8 cellular contexts compared by ENCODE assay signal in genomic region chr21:35189077-35189863, GRCh38.
DNase-seq lines count a peak whose midpoint lies in the region; ATAC-seq, FAIRE-seq and TF ChIP-seq lines count a peak whose summit lies in the region.

No MANE protein-coding gene starts in this region.

- H3K36me3 ChIP-seq in keratinocyte (ENCODE audit: control insufficient read depth in 2 of 2, extremely low read depth in 1 of 2, insufficient read depth in 2 of 2, low read length in 2 of 2) = no peaks in the 10 kb centered on the region

- peak; percentile 87 for ATAC-seq in GM21423 (IDR thresholded peaks at IDR 0.05; ENCODE audit: unreplicated experiment)
- ATAC-seq in HG03565 (IDR thresholded peaks at IDR 0.05; ENCODE audit: unreplicated experiment) = peak; percentile 88
- no peak for ATAC-seq in HG03521 (IDR thresholded peaks at IDR 0.05; ENCODE audit: unreplicated experiment)

- H4K20me1 ChIP-seq in keratinocyte (ENCODE audit: control insufficient read depth, extremely low read depth, insufficient read depth, low read length) = no peaks in the 10 kb centered on the region

- H3K27ac ChIP-seq in keratinocyte (ENCODE audit: control insufficient read depth, insufficient read depth, low read length) (peak overlapping the region; percentile 77), caudate nucleus (ENCODE audit: low read depth, low read length) (no peak overlapping the region)

- no peaks in the 10 kb centered on the region for H3K79me2 ChIP-seq in keratinocyte (ENCODE audit: control insufficient read depth, insufficient read depth, low read length)

- no peaks in the 10 kb centered on the region for H3K27me3 ChIP-seq in keratinocyte (ENCODE audit: control insufficient read depth, extremely low read depth, insufficient read depth, low read length)

- no peaks in the 10 kb centered on the region for H3K9me3 ChIP-seq in keratinocyte (ENCODE audit: control insufficient read depth, low read depth, low read length)

- peak; percentile 68 for DNase-seq in GM04503 (ENCODE audit: low read depth)
- DNase-seq in keratinocyte (ENCODE audit: low read depth, low spot score) = no peak
- DNase-seq in activated CD4-positive, CD25-positive, alpha-beta regulatory T cell treated with anti-CD3 and anti-CD28 coated beads, Interleukin-2, amount 50 U/mL, for 72 hours = no peak
- no peak for DNase-seq in caudate nucleus (lab: John Stamatoyannopoulos, UW)
- no peak for DNase-seq in HUDEP-2 (lab: John Stamatoyannopoulos, UW; ENCODE audit: unreplicated experiment in 76 of 76)

- no peaks in the 10 kb centered on the region for H3K9me1 ChIP-seq in keratinocyte (ENCODE audit: control insufficient read depth, extremely low read depth, insufficient read depth, low read length)

- TF ChIP-seq CTCF in keratinocyte (optimal IDR thresholded peaks at IDR 0.05 in 1 of 3, IDR thresholded peaks at IDR 0.05 in 1 of 3, conservative IDR thresholded peaks at IDR 0.05 in 1 of 3; ENCODE audit: extremely low read depth in 1 of 3, insufficient read depth in 2 of 3, low read length in 3 of 3) = no peak

- H3K9ac ChIP-seq in keratinocyte (ENCODE audit: control insufficient read depth, extremely low read depth, insufficient read depth, low read length) = peak overlapping the region; percentile 54

- H3K4me2 ChIP-seq in keratinocyte (ENCODE audit: control insufficient read depth, extremely low read depth, insufficient read depth, low read depth, low read length) = peak overlapping the region; percentile 50

- dilution Hi-C loops in keratinocyte (cut with MboI; ENCODE audit: extremely low pct_ligation_motif_present, low sequenced_read_pairs) = no loop called here

- peaks cover 20% of the 10 kb centered on the region for H3K4me1 ChIP-seq in keratinocyte (ENCODE audit: control insufficient read depth, extremely low read depth, insufficient read depth, low read length)

- no peak for FAIRE-seq in keratinocyte (lab: Jason Lieb, UNC)

- H2AFZ ChIP-seq in keratinocyte (ENCODE audit: control insufficient read depth, low read length) = peak overlapping the region; percentile 39

- H3K4me3 ChIP-seq in keratinocyte (ENCODE audit: control insufficient read depth in 2 of 3, extremely low read depth in 1 of 3, insufficient read depth in 2 of 3, low read depth in 1 of 3, low read length in 3 of 3) = peak overlapping the region in 1 of 3 experiments; percentile 15
